32 cellular contexts compared by ENCODE assay signal in genomic region chr4:36000941-36001557, GRCh38.
"Had no signal": no experiment of that assay in that cellular context is flagged by ENCODE, and none has a peak within 500 bp of the region (broad histone marks: within the 10 kb centered on the region; RNA-seq: fewer than 3 reads in every experiment).

No MANE protein-coding gene starts in this region.

- H3K4me1 ChIP-seq: ascending aorta, Peyer's patch, SJSA1 had no signal

- H3K27me3 ChIP-seq: ascending aorta, Peyer's patch, SJSA1 had no signal

- H3K36me3 ChIP-seq: ascending aorta, Peyer's patch, SJSA1 had no signal

- H3K27me3 Mint-ChIP-seq: activated CD4-positive, alpha-beta T cell treated with anti-CD3 and anti-CD28 coated beads for 36 hours; activated CD4-positive, alpha-beta T cell treated with anti-CD3 and anti-CD28 coated beads, Interleukin-2, amount 10 ng/mL, durations not matched to agents 7 days and 5 days; activated naive CD4-positive, alpha-beta T cell treated with anti-CD3 and anti-CD28 coated beads, Interleukin-2, amount 50 U/mL, for 24 hours; activated naive CD8-positive, alpha-beta T cell treated with anti-CD3 and anti-CD28 coated beads, Interleukin-2, amount 10 ng/mL, durations not matched to agents 7 days and 5 days; activated T-cell treated with anti-CD3 and anti-CD28 coated beads, Interleukin-2, amount 50 U/mL, for 24 hours had no signal

- ATAC-seq: activated CD4-positive, alpha-beta T cell treated with anti-CD3 and anti-CD28 coated beads for 36 hours; activated CD4-positive, CD25-positive, alpha-beta regulatory T cell treated with anti-CD3 and anti-CD28 coated beads, Interleukin-2, amount 50 U/mL, for 24 hours; activated CD8-positive, alpha-beta T cell treated with anti-CD3 and anti-CD28 coated beads, Interleukin-2, amount 10 ng/mL, durations not matched to agents 7 days and 5 days; PC-3; WTC11 had no signal

- H3K4me3 Mint-ChIP-seq: activated CD4-positive, alpha-beta T cell treated with anti-CD3 and anti-CD28 coated beads for 36 hours; activated CD4-positive, alpha-beta T cell treated with anti-CD3 and anti-CD28 coated beads, Interleukin-2, amount 10 ng/mL, durations not matched to agents 7 days and 5 days; activated CD8-positive, alpha-beta T cell treated with anti-CD3 and anti-CD28 coated beads, Interleukin-2, amount 10 ng/mL, durations not matched to agents 7 days and 5 days; activated naive CD4-positive, alpha-beta T cell treated with anti-CD3 and anti-CD28 coated beads, Interleukin-2, amount 50 U/mL, for 24 hours; activated naive CD8-positive, alpha-beta T cell treated with anti-CD3 and anti-CD28 coated beads, Interleukin-2, amount 10 ng/mL, durations not matched to agents 7 days and 5 days; activated T-cell treated with anti-CD3 and anti-CD28 coated beads, Interleukin-2, amount 50 U/mL, for 24 hours; T-helper 1 cell treated with Interleukin-12 subunit alpha and Interleukin-12 subunit beta and Interleukin-4 antibody, amounts not matched to agents 30 μg/mL and 1 μg/mL, for 36 hours; T-helper 2 cell treated with Interferon-gamma antibody and Interleukin-4, amounts not matched to agents 5 μg/mL and 100 μg/mL, for 36 hours; WTC11 had no signal

- H3K9ac ChIP-seq: SK-N-SH had no signal

- H3K9me3 ChIP-seq: ascending aorta, Peyer's patch, SJSA1, SK-N-SH had no signal

- H3K27ac Mint-ChIP-seq: activated CD4-positive, alpha-beta T cell treated with anti-CD3 and anti-CD28 coated beads for 36 hours; activated CD4-positive, alpha-beta T cell treated with anti-CD3 and anti-CD28 coated beads, Interleukin-2, amount 10 ng/mL, durations not matched to agents 7 days and 5 days; activated CD8-positive, alpha-beta T cell treated with anti-CD3 and anti-CD28 coated beads, Interleukin-2, amount 10 ng/mL, durations not matched to agents 7 days and 5 days; activated naive CD4-positive, alpha-beta T cell treated with anti-CD3 and anti-CD28 coated beads, Interleukin-2, amount 50 U/mL, for 24 hours; activated naive CD8-positive, alpha-beta T cell treated with anti-CD3 and anti-CD28 coated beads, Interleukin-2, amount 10 ng/mL, durations not matched to agents 7 days and 5 days; activated T-cell treated with anti-CD3 and anti-CD28 coated beads, Interleukin-2, amount 50 U/mL, for 24 hours; activated T-helper 2 cell treated with anti-CD3 and anti-CD28 coated beads, Interferon-gamma antibody, Interleukin-2, Interleukin-4, amounts not matched to agents 10 μg/mL and 5 μg/mL and 100 μg/mL, durations not matched to agents 14 hours and 24 hours and 36 hours; T-helper 1 cell treated with Interleukin-12 subunit alpha and Interleukin-12 subunit beta and Interleukin-4 antibody, amounts not matched to agents 30 μg/mL and 1 μg/mL, for 36 hours; T-helper 2 cell treated with Interferon-gamma antibody and Interleukin-4, amounts not matched to agents 5 μg/mL and 100 μg/mL, for 36 hours; WTC11 had no signal

- H3K9me3 Mint-ChIP-seq: activated CD4-positive, alpha-beta T cell treated with anti-CD3 and anti-CD28 coated beads, Interleukin-2, amount 10 ng/mL, durations not matched to agents 7 days and 5 days; activated naive CD4-positive, alpha-beta T cell treated with anti-CD3 and anti-CD28 coated beads, Interleukin-2, amount 50 U/mL, for 24 hours; activated naive CD8-positive, alpha-beta T cell treated with anti-CD3 and anti-CD28 coated beads, Interleukin-2, amount 10 ng/mL, durations not matched to agents 7 days and 5 days; activated T-cell treated with anti-CD3 and anti-CD28 coated beads, Interleukin-2, amount 50 U/mL, for 24 hours; activated T-helper 2 cell treated with anti-CD3 and anti-CD28 coated beads, Interferon-gamma antibody, Interleukin-2, Interleukin-4, amounts not matched to agents 10 μg/mL and 5 μg/mL and 100 μg/mL, durations not matched to agents 14 hours and 24 hours and 36 hours; T-helper 1 cell treated with Interleukin-12 subunit alpha and Interleukin-12 subunit beta and Interleukin-4 antibody, amounts not matched to agents 30 μg/mL and 1 μg/mL, for 36 hours had no signal

- DNase-seq: activated CD4-positive, alpha-beta T cell treated with anti-CD3 and anti-CD28 coated beads for 36 hours; activated CD4-positive, alpha-beta T cell treated with anti-CD3 and anti-CD28 coated beads, Interleukin-2, amount 10 ng/mL, durations not matched to agents 7 days and 5 days; activated CD4-positive, alpha-beta T cell treated with anti-CD3 and anti-CD28 coated beads, Interleukin-2, amount 50 U/mL, for 48 hours; activated CD8-positive, alpha-beta T cell treated with anti-CD3 and anti-CD28 coated beads, Interleukin-2, amount 10 ng/mL, durations not matched to agents 7 days and 5 days; activated gamma-delta T cell; activated naive CD4-positive, alpha-beta T cell treated with Interleukin-2 at 50 U/mL for 16 hours; activated naive CD8-positive, alpha-beta T cell treated with anti-CD3 and anti-CD28 coated beads, Interleukin-2, amount 10 ng/mL, durations not matched to agents 7 days and 5 days; activated T-cell treated with anti-CD3 and anti-CD28 coated beads, Interleukin-2, amount 50 U/mL, for 24 hours; amygdala; MM.1S; MV-4-11; NCI-H1092; NCI-H1436 treated with DMSO at 0.1 percent for 48 hours; NCI-H187; NCI-H2029 treated with DMSO at 0.1 percent for 48 hours; NCI-H2171 treated with DMSO at 0.1 percent for 48 hours; NCI-H226; NCI-H524 treated with DMSO at 0.1 percent for 48 hours; PC-3; Peyer's patch; RPMI8226; SHP77 treated with DMSO at 0.1 percent for 48 hours; SK-N-SH had no signal

- H3K36me3 Mint-ChIP-seq: activated naive CD8-positive, alpha-beta T cell treated with anti-CD3 and anti-CD28 coated beads, Interleukin-2, amount 10 ng/mL, durations not matched to agents 7 days and 5 days; WTC11 had no signal

- H3K4me3 ChIP-seq: ascending aorta, Peyer's patch, SJSA1 had no signal

- H3K4me2 ChIP-seq: SK-N-SH had no signal

- FAIRE-seq: TTC549 had no signal

- H3K27ac ChIP-seq: ascending aorta, Peyer's patch, SJSA1 had no signal

- H3K4me1 Mint-ChIP-seq: activated CD4-positive, alpha-beta T cell treated with anti-CD3 and anti-CD28 coated beads for 36 hours; activated CD4-positive, alpha-beta T cell treated with anti-CD3 and anti-CD28 coated beads, Interleukin-2, amount 10 ng/mL, durations not matched to agents 7 days and 5 days; activated naive CD4-positive, alpha-beta T cell treated with anti-CD3 and anti-CD28 coated beads, Interleukin-2, amount 50 U/mL, for 24 hours; activated naive CD8-positive, alpha-beta T cell treated with anti-CD3 and anti-CD28 coated beads, Interleukin-2, amount 10 ng/mL, durations not matched to agents 7 days and 5 days; WTC11 had no signal
